In the genomic region with DNA sequence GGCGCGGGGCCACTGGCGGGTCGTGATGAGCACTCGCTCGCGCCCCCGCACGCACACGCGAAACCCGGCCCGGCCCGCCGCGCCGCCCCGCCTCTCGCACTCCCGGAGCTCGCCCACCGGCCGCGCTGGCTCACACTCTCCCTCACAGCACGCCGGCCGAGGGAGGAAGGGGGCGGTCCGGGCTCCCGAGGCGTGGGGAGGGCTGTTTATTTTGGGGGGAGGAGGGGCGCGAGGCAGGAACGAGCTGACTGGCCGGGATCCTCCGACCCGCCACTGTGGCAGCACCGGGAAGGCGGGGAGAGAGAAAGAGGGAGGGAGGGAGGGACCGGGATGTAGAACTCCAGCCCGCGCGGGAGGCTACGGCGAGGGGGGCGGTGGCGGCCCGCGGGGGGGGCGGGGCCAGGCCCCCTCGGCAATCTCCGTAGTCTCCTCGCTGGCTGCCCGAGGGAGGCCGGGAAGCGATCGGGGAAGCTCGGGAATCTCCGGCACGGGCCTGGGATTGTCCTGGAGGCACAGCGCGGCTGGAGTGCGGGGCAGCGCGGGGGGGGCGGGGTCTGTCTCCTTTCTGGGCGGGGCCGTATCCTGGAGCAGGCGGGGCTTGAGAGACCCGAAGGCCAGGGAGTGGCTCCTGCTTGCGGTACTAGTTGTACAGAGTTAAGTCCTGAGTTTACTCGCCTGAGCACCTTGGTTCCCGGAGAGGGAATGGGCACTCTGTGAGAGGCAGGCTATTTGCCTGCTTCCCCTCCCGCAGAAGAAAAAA, we compare ENCODE assay signal across 1 cellular context.
TF ChIP-seq lines count a peak whose summit lies in the region.

Gene RBFOX2, minus strand, starts transcription at position 179 of the 760 bp plus-strand sequence. CDS start 399 bp downstream, outside the sequence.

TF ChIP-seq in SK-N-SH, 30 proteins besides CTCF, POLR2A, EP300 and RAD21 (continued from another document):
- TF ChIP-seq TCF12 (IDR thresholded peaks at IDR 0.05), result peak; percentile 19; the same call in 1 of the 2 replicates
- 0 out of 2 replicates have a peak, but pooled peaks have one; percentile 13 for TF ChIP-seq RCOR1 (IDR thresholded peaks at IDR 0.05; ENCODE audit: low read length)
- TF ChIP-seq YY1 (IDR thresholded peaks at IDR 0.05; ENCODE audit: low read depth), result no peak
- TF ChIP-seq SIN3A (IDR thresholded peaks at IDR 0.05; ENCODE audit: borderline replicate concordance, low read depth, low read length), result peak; percentile 39; the same call in 1 of the 2 replicates
- peak; percentile 6 for TF ChIP-seq CHD2 (IDR thresholded peaks at IDR 0.05; ENCODE audit: low read length, partially characterized antibody)
- no peak for TF ChIP-seq NRF1 (IDR thresholded peaks at IDR 0.05; ENCODE audit: low read depth, low read length)
- no peak for TF ChIP-seq FOXJ3 (CRISPR knock-in tag; IDR thresholded peaks at IDR 0.05)
- TF ChIP-seq, protein P1, sequence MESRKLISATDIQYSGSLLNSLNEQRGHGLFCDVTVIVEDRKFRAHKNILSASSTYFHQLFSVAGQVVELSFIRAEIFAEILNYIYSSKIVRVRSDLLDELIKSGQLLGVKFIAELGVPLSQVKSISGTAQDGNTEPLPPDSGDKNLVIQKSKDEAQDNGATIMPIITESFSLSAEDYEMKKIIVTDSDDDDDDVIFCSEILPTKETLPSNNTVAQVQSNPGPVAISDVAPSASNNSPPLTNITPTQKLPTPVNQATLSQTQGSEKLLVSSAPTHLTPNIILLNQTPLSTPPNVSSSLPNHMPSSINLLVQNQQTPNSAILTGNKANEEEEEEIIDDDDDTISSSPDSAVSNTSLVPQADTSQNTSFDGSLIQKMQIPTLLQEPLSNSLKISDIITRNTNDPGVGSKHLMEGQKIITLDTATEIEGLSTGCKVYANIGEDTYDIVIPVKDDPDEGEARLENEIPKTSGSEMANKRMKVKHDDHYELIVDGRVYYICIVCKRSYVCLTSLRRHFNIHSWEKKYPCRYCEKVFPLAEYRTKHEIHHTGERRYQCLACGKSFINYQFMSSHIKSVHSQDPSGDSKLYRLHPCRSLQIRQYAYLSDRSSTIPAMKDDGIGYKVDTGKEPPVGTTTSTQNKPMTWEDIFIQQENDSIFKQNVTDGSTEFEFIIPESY (IDR thresholded peaks at IDR 0.05; ENCODE audit: borderline replicate concordance, low read depth), result no peak
- TF ChIP-seq MXI1 (IDR thresholded peaks at IDR 0.05; ENCODE audit: low read depth, low read length), result peak; percentile 78
- no peak for TF ChIP-seq EZH2phosphoT487 (IDR thresholded peaks at IDR 0.05; ENCODE audit: borderline replicate concordance, low read depth)
- no peak for TF ChIP-seq JUND (IDR thresholded peaks at IDR 0.05)
- no peak for TF ChIP-seq GATA2 (CRISPR knock-in tag; IDR thresholded peaks at IDR 0.05)
- TF ChIP-seq FOSL2 (IDR thresholded peaks at IDR 0.05; ENCODE audit: borderline replicate concordance, low read depth), result no peak
- peak; percentile 62 for TF ChIP-seq POLR2AphosphoS5 (IDR thresholded peaks at IDR 0.05; ENCODE audit: low read depth, low read length)
- peak; percentile 63; the same call in 1 of the 2 replicates for TF ChIP-seq TAF1 (IDR thresholded peaks at IDR 0.05; ENCODE audit: borderline replicate concordance, low read depth, low read length)
- TF ChIP-seq, protein P2, sequence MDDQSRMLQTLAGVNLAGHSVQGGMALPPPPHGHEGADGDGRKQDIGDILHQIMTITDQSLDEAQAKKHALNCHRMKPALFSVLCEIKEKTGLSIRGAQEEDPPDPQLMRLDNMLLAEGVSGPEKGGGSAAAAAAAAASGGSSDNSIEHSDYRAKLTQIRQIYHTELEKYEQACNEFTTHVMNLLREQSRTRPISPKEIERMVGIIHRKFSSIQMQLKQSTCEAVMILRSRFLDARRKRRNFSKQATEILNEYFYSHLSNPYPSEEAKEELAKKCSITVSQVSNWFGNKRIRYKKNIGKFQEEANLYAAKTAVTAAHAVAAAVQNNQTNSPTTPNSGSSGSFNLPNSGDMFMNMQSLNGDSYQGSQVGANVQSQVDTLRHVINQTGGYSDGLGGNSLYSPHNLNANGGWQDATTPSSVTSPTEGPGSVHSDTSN (IDR thresholded peaks at IDR 0.05), result no peak
- no peak for TF ChIP-seq REST (IDR thresholded peaks at IDR 0.05; ENCODE audit: low read depth, low read length)
- TF ChIP-seq, protein P3, sequence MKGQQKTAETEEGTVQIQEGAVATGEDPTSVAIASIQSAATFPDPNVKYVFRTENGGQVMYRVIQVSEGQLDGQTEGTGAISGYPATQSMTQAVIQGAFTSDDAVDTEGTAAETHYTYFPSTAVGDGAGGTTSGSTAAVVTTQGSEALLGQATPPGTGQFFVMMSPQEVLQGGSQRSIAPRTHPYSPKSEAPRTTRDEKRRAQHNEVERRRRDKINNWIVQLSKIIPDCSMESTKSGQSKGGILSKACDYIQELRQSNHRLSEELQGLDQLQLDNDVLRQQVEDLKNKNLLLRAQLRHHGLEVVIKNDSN (IDR thresholded peaks at IDR 0.05; ENCODE audit: borderline replicate concordance, low read depth), result no peak
- TF ChIP-seq SMC3 (IDR thresholded peaks at IDR 0.05; ENCODE audit: low read depth, low read length), result peak; percentile 10; the same call in 1 of the 2 replicates
- TF ChIP-seq, protein P4, sequence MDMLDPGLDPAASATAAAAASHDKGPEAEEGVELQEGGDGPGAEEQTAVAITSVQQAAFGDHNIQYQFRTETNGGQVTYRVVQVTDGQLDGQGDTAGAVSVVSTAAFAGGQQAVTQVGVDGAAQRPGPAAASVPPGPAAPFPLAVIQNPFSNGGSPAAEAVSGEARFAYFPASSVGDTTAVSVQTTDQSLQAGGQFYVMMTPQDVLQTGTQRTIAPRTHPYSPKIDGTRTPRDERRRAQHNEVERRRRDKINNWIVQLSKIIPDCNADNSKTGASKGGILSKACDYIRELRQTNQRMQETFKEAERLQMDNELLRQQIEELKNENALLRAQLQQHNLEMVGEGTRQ (IDR thresholded peaks at IDR 0.05; ENCODE audit: borderline replicate concordance, low read depth, low read length), result no peak
TF ChIP-seq in SK-N-SH: peak in this region for 9.
